In genomic region chr17:8872036-8872704, GRCh38 we compare ENCODE assay signal across 20 cellular contexts.
"Had no signal": no experiment of that assay in that cellular context is flagged by ENCODE, and none has a peak within 500 bp of the region (broad histone marks: within the 10 kb centered on the region; RNA-seq: fewer than 3 reads in every experiment).

No MANE protein-coding gene starts in this region.

- H3K4me3 ChIP-seq: breast epithelium, esophagus squamous epithelium, heart left ventricle, left lung, mucosa of descending colon, spleen, transverse colon had no signal

- H3K36me3 Mint-ChIP-seq: activated naive CD8-positive, alpha-beta T cell; naive thymus-derived CD8-positive, alpha-beta T cell had no signal

- H3K4me3 Mint-ChIP-seq: activated naive CD8-positive, alpha-beta T cell; activated T-cell treated with anti-CD3 and anti-CD28 coated beads, Interleukin-2, amount 50 U/mL, for 4 hours; naive thymus-derived CD8-positive, alpha-beta T cell; stimulated activated naive B cell treated with anti-CD40 and anti-IgM and Interleukin-4, amounts not matched to agents 10 μg/mL and 1 μg/mL and 100 μg/mL, for 72 hours; T-helper 1 cell treated with Interleukin-12 subunit alpha and Interleukin-12 subunit beta and Interleukin-4 antibody, amounts not matched to agents 30 μg/mL and 1 μg/mL, for 36 hours had no signal

- H3K27ac Mint-ChIP-seq: activated naive CD8-positive, alpha-beta T cell; stimulated activated naive B cell treated with anti-CD40 and anti-IgM and Interleukin-4, amounts not matched to agents 10 μg/mL and 1 μg/mL and 100 μg/mL, for 72 hours; T-helper 1 cell treated with Interleukin-12 subunit alpha and Interleukin-12 subunit beta and Interleukin-4 antibody, amounts not matched to agents 30 μg/mL and 1 μg/mL, for 36 hours had no signal

- H3K4me1 ChIP-seq: breast epithelium, transverse colon had no signal

- DNase-seq: activated CD4-positive, alpha-beta T cell treated with anti-CD3 and anti-CD28 coated beads, Interleukin-2, amount 50 U/mL, for 4 hours; activated CD4-positive, CD25-positive, alpha-beta regulatory T cell; activated effector memory CD4-positive, alpha-beta T cell treated with anti-CD3 and anti-CD28 coated beads, Interleukin-2, amount 50 U/mL, for 16 hours; activated T-cell treated with anti-CD3 and anti-CD28 coated beads, Interleukin-2, amount 50 U/mL, for 4 hours; esophagus squamous epithelium; foreskin fibroblast; islet precursor cell; left lung; mucosa of descending colon; right cardiac atrium; spleen; stimulated activated CD4-positive, alpha-beta T cell treated with anti-CD3 and anti-CD28 coated beads, Interleukin-1b, Interleukin-23, amount 100 ng/mL, for 48 hours; stimulated activated naive B cell treated with anti-CD40 and anti-IgM and Interleukin-4, amounts not matched to agents 10 μg/mL and 1 μg/mL and 100 μg/mL, for 72 hours; transverse colon had no signal

- ATAC-seq: activated T-cell treated with anti-CD3 and anti-CD28 coated beads, Interleukin-2, amount 50 U/mL, for 4 hours; left lung; mucosa of descending colon; naive thymus-derived CD8-positive, alpha-beta T cell; stimulated activated naive B cell treated with anti-CD40 and anti-IgM and Interleukin-4, amounts not matched to agents 10 μg/mL and 1 μg/mL and 100 μg/mL, for 72 hours had no signal

- H3K36me3 ChIP-seq: breast epithelium, esophagus squamous epithelium, heart left ventricle, left lung, spleen, transverse colon had no signal

- H3K9me3 ChIP-seq: breast epithelium, esophagus squamous epithelium, heart left ventricle, left lung, mucosa of descending colon, spleen, transverse colon had no signal

- H3K27me3 Mint-ChIP-seq: activated naive CD8-positive, alpha-beta T cell had no signal

- H3K27ac ChIP-seq: breast epithelium, esophagus squamous epithelium, heart left ventricle, left lung, spleen, transverse colon had no signal

- FAIRE-seq: TTC549 had no signal

- H3K9me3 Mint-ChIP-seq: activated T-cell treated with anti-CD3 and anti-CD28 coated beads, Interleukin-2, amount 50 U/mL, for 4 hours; naive thymus-derived CD8-positive, alpha-beta T cell; stimulated activated naive B cell treated with anti-CD40 and anti-IgM and Interleukin-4, amounts not matched to agents 10 μg/mL and 1 μg/mL and 100 μg/mL, for 72 hours; T-helper 1 cell treated with Interleukin-12 subunit alpha and Interleukin-12 subunit beta and Interleukin-4 antibody, amounts not matched to agents 30 μg/mL and 1 μg/mL, for 36 hours had no signal
